12 cellular contexts compared by ENCODE assay signal in genomic region chr17:80969030-80969673, GRCh38. TPM values are rescaled to one million over a fixed set of nuclear protein-coding genes. Genes with fewer than 3 reads are reported as not detected.
DNase-seq lines count a peak whose midpoint lies in the region; ATAC-seq and TF ChIP-seq lines count a peak whose summit lies in the region.
"Had no signal": no experiment of that assay in that cellular context is flagged by ENCODE, and none has a peak within 500 bp of the region (broad histone marks: within the 10 kb centered on the region; RNA-seq: fewer than 3 reads in every experiment).

No MANE protein-coding gene starts in this region.

- TF ChIP-seq CTCF in DND-41 (IDR thresholded peaks at IDR 0.05; ENCODE audit: borderline replicate concordance, extremely low read depth, low read length, poor library complexity, severe bottlenecking) (no peak), gastroesophageal sphincter (IDR thresholded peaks at IDR 0.05) (no peak), uterus (IDR thresholded peaks at IDR 0.05) (no peak)

- no peaks in the 10 kb centered on the region for H3K79me2 ChIP-seq in DND-41 (ENCODE audit: insufficient read depth, low read length)

- DNase-seq in DND-41: no peak
- no peak for DNase-seq in stimulated activated CD4-positive, alpha-beta T cell treated with anti-CD3 and anti-CD28 coated beads, Interleukin-4, amount 100 ng/mL, for 1 hour
- no peak for DNase-seq in uterus
- no peak for DNase-seq in mucosa of gallbladder (ENCODE audit: low spot score)
- DNase-seq in NK-92 (lab: John Stamatoyannopoulos, UW; ENCODE audit: unreplicated experiment): no peak
- DNase-seq: activated CD4-positive, alpha-beta memory T cell treated with anti-CD3 and anti-CD28 coated beads for 36 hours; HFFc6; mammary epithelial cell had no signal

- H3K9me3 ChIP-seq in DND-41 (ENCODE audit: insufficient read depth, low read length, severe bottlenecking) (no peaks in the 10 kb centered on the region), gastroesophageal sphincter (no peaks in the 10 kb centered on the region), uterus (no peaks in the 10 kb centered on the region)
- H3K9me3 ChIP-seq: SJSA1 had no signal

- peaks cover 20% of the 10 kb centered on the region for H3K36me3 ChIP-seq in DND-41 (ENCODE audit: insufficient read depth, low read length)
- peaks cover 0 to 19% of the 10 kb centered on the region in 2 donors for H3K36me3 ChIP-seq in gastroesophageal sphincter
- peaks cover 2% of the 10 kb centered on the region for H3K36me3 ChIP-seq in rectal smooth muscle tissue (ENCODE audit: control insufficient read depth, insufficient read depth, low read length)
- no peaks in the 10 kb centered on the region for H3K36me3 ChIP-seq in uterus

- H2AFZ ChIP-seq in DND-41 (ENCODE audit: low read depth, low read length): no peak overlapping the region

- H3K4me3 ChIP-seq in DND-41 (ENCODE audit: low read depth in 1 of 2, low read length in 2 of 2) (no peak overlapping the region), gastroesophageal sphincter (no peak overlapping the region), rectal smooth muscle tissue (ENCODE audit: low read length) (peak overlapping the region; percentile 27), uterus (no peak overlapping the region)
- H3K4me3 ChIP-seq: SJSA1 had no signal

- WGBS in gastroesophageal sphincter (ENCODE audit: low coverage in 1 of 2), 2 donors: 60 to 63% methylated on average over 1 to 2 of the region's 20 CpGs

- H3K9ac ChIP-seq in DND-41 (ENCODE audit: low read depth, low read length) (no peak overlapping the region), rectal smooth muscle tissue (ENCODE audit: low read length) (no peak overlapping the region)

- no peaks in the 10 kb centered on the region for H3K4me1 ChIP-seq in DND-41 (ENCODE audit: insufficient read depth, low read length)
- peaks cover 6 to 40% (median 30%) of the 10 kb centered on the region in 3 donors for H3K4me1 ChIP-seq in gastroesophageal sphincter
- H3K4me1 ChIP-seq in rectal smooth muscle tissue (ENCODE audit: control insufficient read depth, insufficient read depth, low read length): peaks cover 29% of the 10 kb centered on the region
- peaks cover 6 to 15% of the 10 kb centered on the region in 2 donors for H3K4me1 ChIP-seq in uterus

- ATAC-seq in DND-41 (ENCODE audit: insufficient read depth, low read depth): peak; percentile 27; the same call in 2 of the 3 replicates
- peak; percentile 42 for ATAC-seq in SK-N-SH treated with all-trans-retinoic acid at 6 μM for 48 hours
- ATAC-seq in gastroesophageal sphincter: peak; percentile 20

- H4K20me1 ChIP-seq in DND-41 (ENCODE audit: insufficient read depth, low read length): no peaks in the 10 kb centered on the region

- TF ChIP-seq POLR2A in gastroesophageal sphincter (IDR thresholded peaks at IDR 0.05) (no peak), uterus (IDR thresholded peaks at IDR 0.05) (no peak)

- H3K27me3 ChIP-seq in DND-41 (ENCODE audit: insufficient read depth, low read length, poor library complexity) (no peaks in the 10 kb centered on the region), gastroesophageal sphincter (peaks cover 19% of the 10 kb centered on the region), rectal smooth muscle tissue (ENCODE audit: control insufficient read depth, insufficient read depth, low read length) (peaks cover 6% of the 10 kb centered on the region), uterus (no peaks in the 10 kb centered on the region)

- no peak overlapping the region for H3K4me2 ChIP-seq in DND-41 (ENCODE audit: insufficient read depth, low read length)

- intact Hi-C loops in uterus (cut with DNase I; ENCODE audit: low total_unique reads): loop anchor here (10.0 kb wide), 1 partner anchor 104 kb away; no protein-coding TSS in a partner anchor

- no peak overlapping the region for H3K27ac ChIP-seq in DND-41 (ENCODE audit: low read length)
- H3K27ac ChIP-seq in gastroesophageal sphincter: peak overlapping the region; percentile 14 to 88 (median 81)
- peak overlapping the region; percentile 72 for H3K27ac ChIP-seq in rectal smooth muscle tissue (ENCODE audit: low read depth, low read length)
- peak overlapping the region in 1 of 2 donors; percentile 69 for H3K27ac ChIP-seq in uterus
- H3K27ac ChIP-seq: SJSA1 had no signal

- no peak for TF ChIP-seq EP300 in gastroesophageal sphincter (IDR thresholded peaks at IDR 0.05)

TF ChIP-seq in SK-N-SH treated with all-trans-retinoic acid at 6 μM for 48 hours, 23 proteins besides CTCF, POLR2A, EP300 and RAD21:
- no peak for TF ChIP-seq PPARA (CRISPR knock-in tag; IDR thresholded peaks at IDR 0.05; ENCODE audit: borderline replicate concordance)
- no peak for TF ChIP-seq PATZ1 (CRISPR knock-in tag; IDR thresholded peaks at IDR 0.05; ENCODE audit: borderline replicate concordance)
- no peak for TF ChIP-seq ESRRG (CRISPR knock-in tag; IDR thresholded peaks at IDR 0.05)
- TF ChIP-seq CSDC2 (CRISPR knock-in tag; IDR thresholded peaks at IDR 0.05): no peak
- no peak for TF ChIP-seq SNAI2 (CRISPR knock-in tag; IDR thresholded peaks at IDR 0.05)
- TF ChIP-seq ZNF70 (CRISPR knock-in tag; IDR thresholded peaks at IDR 0.05): no peak
- TF ChIP-seq OSR1 (CRISPR knock-in tag; IDR thresholded peaks at IDR 0.05): no peak
- TF ChIP-seq TCF4 (CRISPR knock-in tag; IDR thresholded peaks at IDR 0.05; ENCODE audit: borderline replicate concordance): no peak
- TF ChIP-seq ARNTL (CRISPR knock-in tag; IDR thresholded peaks at IDR 0.05; ENCODE audit: borderline replicate concordance, low read depth): no peak
- TF ChIP-seq GLIS3 (CRISPR knock-in tag; IDR thresholded peaks at IDR 0.05): no peak; the same call in 1 of the 2 replicates
- TF ChIP-seq ZFP30 (CRISPR knock-in tag; IDR thresholded peaks at IDR 0.05): no peak
- TF ChIP-seq BACH2 (CRISPR knock-in tag; IDR thresholded peaks at IDR 0.05; ENCODE audit: borderline replicate concordance): no peak
- TF ChIP-seq ZFP3 (CRISPR knock-in tag; IDR thresholded peaks at IDR 0.05): no peak
- no peak for TF ChIP-seq TOX (CRISPR knock-in tag; IDR thresholded peaks at IDR 0.05; ENCODE audit: borderline replicate concordance)
- TF ChIP-seq ZNF565 (CRISPR knock-in tag; conservative IDR thresholded peaks at IDR 0.05; ENCODE audit: low read depth): no peak
- no peak for TF ChIP-seq ISL1 (CRISPR knock-in tag; IDR thresholded peaks at IDR 0.05)
- TF ChIP-seq RARB (CRISPR knock-in tag; IDR thresholded peaks at IDR 0.05): no peak
- TF ChIP-seq CREB5 (CRISPR knock-in tag; IDR thresholded peaks at IDR 0.05; ENCODE audit: low read depth): no peak
- TF ChIP-seq TSHZ2 (CRISPR knock-in tag; IDR thresholded peaks at IDR 0.05): no peak
TF ChIP-seq in SK-N-SH treated with all-trans-retinoic acid at 6 μM for 48 hours: peak in this region for 0.

RNA-seq across cellular contexts. Expression of gene CHMP6, which starts 22.5 kb away (rescaled TPM):
- total RNA-seq in gastroesophageal sphincter (10 to 100 TPM; 17.6 to 26.0 (median 19.0) TPM), uterus (10 to 100 TPM in 3 of 4 donors, 1 to 10 TPM in 1; 3.6 to 33.2 (median 19.8) TPM), mucosa of gallbladder (31.5 TPM)
